27 cellular contexts compared by ENCODE assay signal in the genomic region with DNA sequence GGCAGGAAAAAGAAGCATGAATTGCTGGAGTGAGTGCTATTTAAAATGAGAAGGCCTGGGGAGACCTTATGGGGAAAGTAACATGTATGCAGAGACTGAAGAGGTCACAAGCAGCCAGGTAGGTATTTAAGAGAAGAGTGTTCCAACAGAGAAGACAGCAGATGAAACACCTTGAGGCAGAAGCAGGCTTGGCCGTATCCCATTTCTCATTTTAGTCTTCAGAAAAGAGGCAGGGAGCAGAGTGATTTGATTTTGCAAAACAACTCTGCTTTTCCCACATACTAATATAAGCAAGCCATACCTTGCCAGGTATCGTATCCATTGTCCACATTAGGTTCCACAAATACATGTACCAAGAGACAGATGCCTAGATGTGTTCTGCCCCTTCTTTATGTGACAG.
"Had no signal": no experiment of that assay in that cellular context is flagged by ENCODE, and none has a peak within 500 bp of the region (broad histone marks: within the 10 kb centered on the region; RNA-seq: fewer than 3 reads in every experiment).

No MANE protein-coding gene starts in this region.

- H3K4me1 ChIP-seq: stomach, suprapubic skin, testis, tibial artery, tibial nerve, transverse colon, upper lobe of left lung, upper lobe of right lung, uterus, vagina had no signal

- ATAC-seq: stimulated activated effector memory CD8-positive, alpha-beta T cell treated with anti-CD3 and anti-CD28 coated beads, Interleukin-12 subunit alpha, Interleukin-12 subunit beta, amount 100 ng/mL, for 72 hours; stimulated activated memory B cell treated with anti-CD40 and anti-IgM and Interleukin-4, amounts not matched to agents 10 μg/mL and 1 μg/mL and 100 μg/mL, for 72 hours; stimulated activated naive B cell treated with anti-CD40 and anti-IgM and Interleukin-4, amounts not matched to agents 10 μg/mL and 1 μg/mL and 100 μg/mL, for 72 hours; stimulated activated naive CD8-positive, alpha-beta T cell treated with anti-CD3 and anti-CD28 coated beads, Interleukin-15, amount 100 ng/mL, for 72 hours; stimulated activated naive CD8-positive, alpha-beta T cell treated with anti-CD3 and anti-CD28 coated beads, Interleukin-15, Interleukin-2, amounts not matched to agents 100 U/mL and 50 U/mL, for 24 hours; upper lobe of right lung had no signal

- H3K27ac Mint-ChIP-seq: stimulated activated effector memory CD8-positive, alpha-beta T cell treated with anti-CD3 and anti-CD28 coated beads, Interleukin-12 subunit alpha, Interleukin-12 subunit beta, amount 100 ng/mL, for 72 hours; stimulated activated memory B cell treated with anti-CD40 and anti-IgM and Interleukin-4, amounts not matched to agents 10 μg/mL and 1 μg/mL and 100 μg/mL, for 72 hours; stimulated activated naive B cell treated with anti-CD40 and anti-IgM and Interleukin-4, amounts not matched to agents 10 μg/mL and 1 μg/mL and 100 μg/mL, for 72 hours; stimulated activated naive CD8-positive, alpha-beta T cell treated with anti-CD3 and anti-CD28 coated beads, Interleukin-15, amount 100 ng/mL, for 72 hours; stimulated activated naive CD8-positive, alpha-beta T cell treated with anti-CD3 and anti-CD28 coated beads, Interleukin-15, Interleukin-2, amounts not matched to agents 100 ng/mL and 50 ng/mL, for 24 hours; type B pancreatic cell had no signal

- H3K36me3 ChIP-seq: stomach, suprapubic skin, thoracic aorta, tibial artery, tibial nerve, transverse colon, upper lobe of left lung, upper lobe of right lung, uterus, vagina had no signal

- H3K27me3 ChIP-seq: stomach, suprapubic skin, testis, tibial artery, tibial nerve, transverse colon, upper lobe of left lung, upper lobe of right lung, uterus, vagina had no signal

- H3K9me3 ChIP-seq: stomach, suprapubic skin, testis, thoracic aorta, tibial artery, tibial nerve, transverse colon, upper lobe of left lung, upper lobe of right lung, uterus, vagina had no signal

- H3K4me3 ChIP-seq: stomach, suprapubic skin, testis, thoracic aorta, tibial artery, tibial nerve, transverse colon, upper lobe of left lung, upper lobe of right lung, uterus, vagina had no signal

- DNase-seq: stimulated activated CD4-positive, alpha-beta T cell treated with anti-CD3 and anti-CD28 coated beads, Interleukin-2, amount 100 ng/mL, for 48 hours; stimulated activated CD4-positive, alpha-beta T cell treated with anti-CD3 and anti-CD28 coated beads, Interleukin-4, amount 100 ng/mL, for 1 hour; stimulated activated CD4-positive, alpha-beta T cell treated with anti-CD3 and anti-CD28 coated beads, Interleukin-4, amount 100 ng/mL, for 24 hours; stimulated activated CD4-positive, alpha-beta T cell treated with anti-CD3 and anti-CD28 coated beads, Interleukin-4, amount 100 ng/mL, for 4 hours; stimulated activated CD8-positive, alpha-beta memory T cell treated with anti-CD3 and anti-CD28 coated beads, Interleukin-4, amount 100 ng/mL, for 48 hours; stimulated activated naive B cell treated with anti-CD40 and anti-IgM and Interleukin-4, amounts not matched to agents 10 μg/mL and 1 μg/mL and 100 μg/mL, for 72 hours; stimulated activated naive CD4-positive, alpha-beta T cell; stimulated activated naive CD4-positive, alpha-beta T cell treated with Interleukin-2 at 50 U/mL for 16 hours; stimulated activated naive CD8-positive, alpha-beta T cell treated with anti-CD3 and anti-CD28 coated beads, Interleukin-15, amount 100 ng/mL, for 72 hours; stimulated activated naive CD8-positive, alpha-beta T cell treated with anti-CD3 and anti-CD28 coated beads, Interleukin-15, Interleukin-2, amounts not matched to agents 100 U/mL and 50 U/mL, for 24 hours; stomach; substantia nigra; testis; tibial artery; transverse colon; trophoblast cell; upper lobe of left lung; upper lobe of right lung; uterus had no signal

- H3K9me3 Mint-ChIP-seq: stimulated activated memory B cell treated with anti-CD40 and anti-IgM and Interleukin-4, amounts not matched to agents 10 μg/mL and 1 μg/mL and 100 μg/mL, for 72 hours; stimulated activated naive CD8-positive, alpha-beta T cell treated with anti-CD3 and anti-CD28 coated beads, Interleukin-15, amount 100 ng/mL, for 72 hours; type B pancreatic cell had no signal

- H3K27me3 Mint-ChIP-seq: stimulated activated memory B cell treated with anti-CD40 and anti-IgM and Interleukin-4, amounts not matched to agents 10 μg/mL and 1 μg/mL and 100 μg/mL, for 72 hours; stimulated activated naive B cell treated with anti-CD40 and anti-IgM and Interleukin-4, amounts not matched to agents 10 μg/mL and 1 μg/mL and 100 μg/mL, for 72 hours; stimulated activated naive CD8-positive, alpha-beta T cell treated with anti-CD3 and anti-CD28 coated beads, Interleukin-15, amount 100 ng/mL, for 72 hours; stimulated activated naive CD8-positive, alpha-beta T cell treated with anti-CD3 and anti-CD28 coated beads, Interleukin-15, Interleukin-2, amounts not matched to agents 100 ng/mL and 50 ng/mL, for 24 hours; type B pancreatic cell had no signal

- H3K27ac ChIP-seq: stomach, suprapubic skin, testis, thoracic aorta, tibial artery, tibial nerve, transverse colon, upper lobe of left lung, upper lobe of right lung, uterus, vagina had no signal

- H3K4me1 Mint-ChIP-seq: stimulated activated effector memory CD8-positive, alpha-beta T cell treated with anti-CD3 and anti-CD28 coated beads, Interleukin-12 subunit alpha, Interleukin-12 subunit beta, amount 100 ng/mL, for 72 hours; stimulated activated memory B cell treated with anti-CD40 and anti-IgM and Interleukin-4, amounts not matched to agents 10 μg/mL and 1 μg/mL and 100 μg/mL, for 72 hours; stimulated activated naive B cell treated with anti-CD40 and anti-IgM and Interleukin-4, amounts not matched to agents 10 μg/mL and 1 μg/mL and 100 μg/mL, for 72 hours; stimulated activated naive CD8-positive, alpha-beta T cell treated with anti-CD3 and anti-CD28 coated beads, Interleukin-15, amount 100 ng/mL, for 72 hours had no signal

- H3K36me3 Mint-ChIP-seq: stimulated activated effector memory CD8-positive, alpha-beta T cell treated with anti-CD3 and anti-CD28 coated beads, Interleukin-12 subunit alpha, Interleukin-12 subunit beta, amount 100 ng/mL, for 72 hours; stimulated activated memory B cell treated with anti-CD40 and anti-IgM and Interleukin-4, amounts not matched to agents 10 μg/mL and 1 μg/mL and 100 μg/mL, for 72 hours; stimulated activated naive B cell treated with anti-CD40 and anti-IgM and Interleukin-4, amounts not matched to agents 10 μg/mL and 1 μg/mL and 100 μg/mL, for 72 hours; type B pancreatic cell had no signal

- H3K4me3 Mint-ChIP-seq: stimulated activated effector memory CD8-positive, alpha-beta T cell treated with anti-CD3 and anti-CD28 coated beads, Interleukin-12 subunit alpha, Interleukin-12 subunit beta, amount 100 ng/mL, for 72 hours; stimulated activated memory B cell treated with anti-CD40 and anti-IgM and Interleukin-4, amounts not matched to agents 10 μg/mL and 1 μg/mL and 100 μg/mL, for 72 hours; stimulated activated naive B cell treated with anti-CD40 and anti-IgM and Interleukin-4, amounts not matched to agents 10 μg/mL and 1 μg/mL and 100 μg/mL, for 72 hours; stimulated activated naive CD8-positive, alpha-beta T cell treated with anti-CD3 and anti-CD28 coated beads, Interleukin-15, amount 100 ng/mL, for 72 hours; stimulated activated naive CD8-positive, alpha-beta T cell treated with anti-CD3 and anti-CD28 coated beads, Interleukin-15, Interleukin-2, amounts not matched to agents 100 ng/mL and 50 ng/mL, for 24 hours; type B pancreatic cell had no signal
